Comparison of ENCODE assay signal across 14 cellular contexts in the genomic region with DNA sequence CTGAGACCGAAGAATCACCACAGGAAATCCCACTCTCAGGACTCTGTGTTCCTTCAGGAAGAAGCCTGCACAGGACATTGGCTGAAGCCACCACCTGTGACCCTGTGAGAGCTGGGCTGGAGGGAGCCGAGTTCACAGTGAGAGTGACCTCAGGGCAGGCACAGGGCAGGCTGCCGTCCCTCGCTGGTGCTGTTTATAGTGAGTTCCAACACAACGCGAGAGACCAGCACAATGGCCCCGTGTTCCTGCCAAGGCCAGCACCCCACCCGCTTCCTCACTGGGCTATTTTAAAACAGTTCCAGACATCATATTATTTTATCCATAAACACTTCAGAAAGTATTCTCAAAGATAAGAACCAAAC. TPM values are rescaled to one million over a fixed set of nuclear protein-coding genes. Genes with fewer than 3 reads are reported as not detected.
DNase-seq lines count a peak whose midpoint lies in the region; ATAC-seq and TF ChIP-seq lines count a peak whose summit lies in the region.
"Had no signal": no experiment of that assay in that cellular context is flagged by ENCODE, and none has a peak within 500 bp of the region (broad histone marks: within the 10 kb centered on the region; RNA-seq: fewer than 3 reads in every experiment).

No MANE protein-coding gene starts in this region.

- TF ChIP-seq POLR2A in spleen (IDR thresholded peaks at IDR 0.05), result no peak

- no peaks in the 10 kb centered on the region for H3K36me3 ChIP-seq in CD8-positive, alpha-beta T cell (ENCODE audit: insufficient read depth, low read length)
- no peaks in the 10 kb centered on the region for H3K36me3 ChIP-seq in left lung
- H3K36me3 ChIP-seq in spleen, result no peaks in the 10 kb centered on the region
- H3K36me3 ChIP-seq in SK-N-SH (replicated peaks in 1 of 2; ENCODE audit: control insufficient read depth in 1 of 2, insufficient read depth in 2 of 2, low read length in 1 of 2), result no peaks in the 10 kb centered on the region

- H3K79me2 ChIP-seq in SK-N-SH (ENCODE audit: insufficient read depth), result no peaks in the 10 kb centered on the region

- H3K4me2 ChIP-seq in SK-N-SH, result no peak overlapping the region

- no peaks in the 10 kb centered on the region for H3F3A ChIP-seq in SK-N-SH (replicated peaks; ENCODE audit: insufficient read depth)

- peaks cover 11% of the 10 kb centered on the region for H3K27me3 Mint-ChIP-seq in CD8-positive, alpha-beta T cell (ENCODE audit: low read depth)

- POLR2A ChIA-PET in CD8-positive, alpha-beta T cell (lab: Charles Lee), result interaction anchor here (1.6 kb wide), 1 partner anchor 14 kb away, joined by 4 read pairs; no protein-coding TSS in a partner anchor
- POLR2A ChIA-PET in HEK293T (lab: Yijun Ruan, JAX), result no interaction called here
- POLR2A ChIA-PET in SK-N-SH (lab: Yijun Ruan, JAX), result no interaction called here

- DNase-seq in CD8-positive, alpha-beta T cell, result peak in 1 of 7 experiments; percentile 47
- peak; percentile 43 to 69 for DNase-seq in dermis microvascular lymphatic vessel endothelial cell (ENCODE audit: low read depth in 2 of 2)
- no peak for DNase-seq in left lung
- no peak for DNase-seq in spleen
- DNase-seq in DMS114 treated with DMSO at 0.1 percent for 48 hours (lab: John Stamatoyannopoulos, UW; ENCODE audit: unreplicated experiment), result no peak
- DNase-seq in SHP77 (lab: John Stamatoyannopoulos, UW), result no peak
- no peak for DNase-seq in HEK293T (ENCODE audit: extremely low spot score)
- no peak for DNase-seq in SK-N-SH
- DNase-seq: activated CD4-positive, alpha-beta T cell treated with anti-CD3 and anti-CD28 coated beads, Interleukin-2, amount 10 ng/mL, durations not matched to agents 24 days and 14 days; activated effector memory CD4-positive, alpha-beta T cell treated with Interleukin-2 at 50 U/mL for 16 hours; erythroblast; NCI-H2029 treated with DMSO at 0.1 percent for 48 hours had no signal

- TF ChIP-seq CTCF in CD8-positive, alpha-beta T cell (IDR thresholded peaks at IDR 0.05), result no peak
- TF ChIP-seq CTCF in left lung (IDR thresholded peaks at IDR 0.05) (no peak), spleen (IDR thresholded peaks at IDR 0.05 in 8 of 11, conservative IDR thresholded peaks at IDR 0.05 in 3 of 11) (no peak), SK-N-SH (IDR thresholded peaks at IDR 0.05) (no peak)

- H3K4me1 Mint-ChIP-seq in CD8-positive, alpha-beta T cell (ENCODE audit: low read depth), result peaks cover 24% of the 10 kb centered on the region

- H3K4me3 ChIP-seq in CD8-positive, alpha-beta T cell (ENCODE audit: low read depth, low read length), result no peak overlapping the region
- H3K4me3 ChIP-seq in left lung (no peak overlapping the region), spleen (no peak overlapping the region), SK-N-SH (ENCODE audit: low read depth in 2 of 2, low read length in 1 of 2) (no peak overlapping the region)
- H3K4me3 ChIP-seq: GM12878 had no signal

- peaks cover 20% of the 10 kb centered on the region for H3K4me1 ChIP-seq in CD8-positive, alpha-beta T cell (ENCODE audit: insufficient read depth, low read length)
- H3K4me1 ChIP-seq in left lung (peaks cover 0 to 17% of the 10 kb centered on the region in 2 donors), spleen (peaks cover 0 to 25% (median 9%) of the 10 kb centered on the region in 6 donors), SK-N-SH (ENCODE audit: control insufficient read depth in 1 of 2, insufficient read depth in 2 of 2, low read depth in 1 of 2, low read length in 1 of 2) (peaks cover 0 to 12% of the 10 kb centered on the region in 2 experiments; a peak in 1 of 4 replicates)

- H3K9me3 Mint-ChIP-seq in CD8-positive, alpha-beta T cell, result no peaks in the 10 kb centered on the region
- H3K9me3 Mint-ChIP-seq: activated CD4-positive, alpha-beta T cell treated with anti-CD3 and anti-CD28 coated beads, Interleukin-2, amount 10 ng/mL, durations not matched to agents 24 days and 14 days; T-helper 1 cell treated with Interleukin-12 subunit alpha and Interleukin-12 subunit beta and Interleukin-4 antibody, amounts not matched to agents 30 μg/mL and 1 μg/mL, for 36 hours had no signal

- no peak for ATAC-seq in CD8-positive, alpha-beta T cell
- ATAC-seq in left lung, result peak; percentile 64
- ATAC-seq: GM12878 had no signal

- no peaks in the 10 kb centered on the region for H3K27me3 ChIP-seq in CD8-positive, alpha-beta T cell (ENCODE audit: insufficient read depth, low read length)
- H3K27me3 ChIP-seq in left lung, result no peaks in the 10 kb centered on the region
- peaks cover 0 to 5% (median 0%) of the 10 kb centered on the region in 7 donors for H3K27me3 ChIP-seq in spleen (replicated peaks in 1 of 7)
- no peaks in the 10 kb centered on the region for H3K27me3 ChIP-seq in SK-N-SH (ENCODE audit: insufficient read depth)

- CTCF ChIA-PET in CD8-positive, alpha-beta T cell (lab: Charles Lee), result no interaction called here
- CTCF ChIA-PET in HEK293T (lab: Yijun Ruan, JAX), result no interaction called here
- CTCF ChIA-PET in SK-N-SH (lab: Yijun Ruan, JAX), result no interaction called here

- intact Hi-C loops in CD8-positive, alpha-beta T cell (cut with DNase I, micrococcal nuclease), result no loop called here
- intact Hi-C loops in left lung (cut with DNase I) (no loop called here), spleen (cut with DNase I; ENCODE audit: low total_unique reads) (no loop called here)

- 67 to 80% (median 77%) methylated on average over 8 of the region's 8 CpGs for WGBS in spleen, 5 donors
- WGBS in SK-N-SH (ENCODE audit: low lambda C conversion rate), result 95% methylated on average over 7 of the region's 8 CpGs

- TF ChIP-seq RAD21 in SK-N-SH (IDR thresholded peaks at IDR 0.05; ENCODE audit: low read length), result no peak

- no peak overlapping the region for H2AFZ ChIP-seq in SK-N-SH (ENCODE audit: low read depth)

- peak overlapping the region; percentile 16 for H3K4me3 Mint-ChIP-seq in CD8-positive, alpha-beta T cell
- H3K4me3 Mint-ChIP-seq: activated CD4-positive, alpha-beta T cell treated with anti-CD3 and anti-CD28 coated beads, Interleukin-2, amount 10 ng/mL, durations not matched to agents 24 days and 14 days; T-helper 1 cell treated with Interleukin-12 subunit alpha and Interleukin-12 subunit beta and Interleukin-4 antibody, amounts not matched to agents 30 μg/mL and 1 μg/mL, for 36 hours had no signal

- H4K20me1 ChIP-seq in SK-N-SH (ENCODE audit: insufficient read depth), result no peaks in the 10 kb centered on the region

- H3K9ac ChIP-seq in SK-N-SH, result no peak overlapping the region

- no peaks in the 10 kb centered on the region for H3K9me2 ChIP-seq in SK-N-SH

- no peaks in the 10 kb centered on the region for H3K36me3 Mint-ChIP-seq in CD8-positive, alpha-beta T cell

- TF ChIP-seq EP300 in SK-N-SH (IDR thresholded peaks at IDR 0.05; ENCODE audit: borderline replicate concordance in 1 of 2, low read depth in 1 of 2, low read length in 1 of 2), result no peak

- H3K27ac Mint-ChIP-seq in CD8-positive, alpha-beta T cell, result no peak overlapping the region
- H3K27ac Mint-ChIP-seq: activated CD4-positive, alpha-beta T cell treated with anti-CD3 and anti-CD28 coated beads, Interleukin-2, amount 10 ng/mL, durations not matched to agents 24 days and 14 days; T-helper 1 cell treated with Interleukin-12 subunit alpha and Interleukin-12 subunit beta and Interleukin-4 antibody, amounts not matched to agents 30 μg/mL and 1 μg/mL, for 36 hours had no signal

- no peaks in the 10 kb centered on the region for H3K9me3 ChIP-seq in CD8-positive, alpha-beta T cell (ENCODE audit: low read length)
- H3K9me3 ChIP-seq in left lung (no peaks in the 10 kb centered on the region), spleen (no peaks in the 10 kb centered on the region), SK-N-SH (no peaks in the 10 kb centered on the region)

- no peak overlapping the region for H3K27ac ChIP-seq in CD8-positive, alpha-beta T cell (ENCODE audit: low read depth, low read length)
- peak overlapping the region; percentile 14 to 48 for H3K27ac ChIP-seq in left lung
- peak overlapping the region in 5 of 8 donors; percentile 42 to 76 (median 60) for H3K27ac ChIP-seq in spleen
- H3K27ac ChIP-seq in SK-N-SH (ENCODE audit: low read depth in 2 of 2, low read length in 1 of 2), result no peak overlapping the region

TF ChIP-seq in HEK293T, 16 proteins besides CTCF, POLR2A, EP300 and RAD21:
- TF ChIP-seq SUZ12 (IDR thresholded peaks at IDR 0.05) (no peak), FOXM1 (IDR thresholded peaks at IDR 0.05; ENCODE audit: borderline replicate concordance) (no peak), ARNT (IDR thresholded peaks at IDR 0.05) (no peak), HDGF (IDR thresholded peaks at IDR 0.05; ENCODE audit: borderline replicate concordance) (no peak)
TF ChIP-seq in HEK293T: peak in this region for 0.

TF ChIP-seq in SK-N-SH, 30 proteins besides CTCF, POLR2A, EP300 and RAD21 (continues in another document):
- TF ChIP-seq, protein P1, sequence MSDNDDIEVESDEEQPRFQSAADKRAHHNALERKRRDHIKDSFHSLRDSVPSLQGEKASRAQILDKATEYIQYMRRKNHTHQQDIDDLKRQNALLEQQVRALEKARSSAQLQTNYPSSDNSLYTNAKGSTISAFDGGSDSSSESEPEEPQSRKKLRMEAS (IDR thresholded peaks at IDR 0.05; ENCODE audit: low read depth), result no peak
- TF ChIP-seq MEF2A (IDR thresholded peaks at IDR 0.05; ENCODE audit: borderline replicate concordance, low read depth), result no peak
- no peak for TF ChIP-seq SMC3 (IDR thresholded peaks at IDR 0.05; ENCODE audit: low read depth, low read length)
- no peak for TF ChIP-seq YY1 (IDR thresholded peaks at IDR 0.05; ENCODE audit: low read depth)
- TF ChIP-seq, protein P2, sequence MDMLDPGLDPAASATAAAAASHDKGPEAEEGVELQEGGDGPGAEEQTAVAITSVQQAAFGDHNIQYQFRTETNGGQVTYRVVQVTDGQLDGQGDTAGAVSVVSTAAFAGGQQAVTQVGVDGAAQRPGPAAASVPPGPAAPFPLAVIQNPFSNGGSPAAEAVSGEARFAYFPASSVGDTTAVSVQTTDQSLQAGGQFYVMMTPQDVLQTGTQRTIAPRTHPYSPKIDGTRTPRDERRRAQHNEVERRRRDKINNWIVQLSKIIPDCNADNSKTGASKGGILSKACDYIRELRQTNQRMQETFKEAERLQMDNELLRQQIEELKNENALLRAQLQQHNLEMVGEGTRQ (IDR thresholded peaks at IDR 0.05; ENCODE audit: borderline replicate concordance, low read depth, low read length), result no peak

RNA-seq across cellular contexts. Expression of a gene that starts 18.4 kb away (rescaled TPM):
- total RNA-seq in CD8-positive, alpha-beta T cell, result 1 to 10 TPM; 1.2 TPM
- 58.0 and 126 TPM in 2 replicates for total RNA-seq in dermis microvascular lymphatic vessel endothelial cell
- total RNA-seq in left lung, result 100 to 1,000 TPM in 1 of 2 donors, 10 to 100 TPM in 1; 79.9 to 169 TPM
- total RNA-seq in spleen, result 10 to 100 TPM; 22.0 to 54.5 (median 39.3) TPM
- polyA plus RNA-seq in spleen, result 10 to 100 TPM; 16.7 to 33.5 (median 18.4) TPM
- 380 and 406 TPM in 2 replicates for polyA plus RNA-seq in SK-N-SH (2012; rRNA removed)
- 236 and 359 TPM in 2 replicates for polyA plus RNA-seq in SK-N-SH (2012; cell fraction: cytosol; rRNA removed)
- polyA plus RNA-seq in SK-N-SH (2012; cell fraction: nucleus; rRNA removed), result 463 and 469 TPM in 2 replicates

Comparison
In these comparisons a context has a peak if more than half of its experiments do, and no peak if none do; other contexts are left out.
1. DNase-seq: peak in dermis microvascular lymphatic vessel endothelial cell (2 of 2); none in left lung (0 of 2), spleen (single experiment), DMS114 treated with DMSO at 0.1 percent for 48 hours (single experiment), SHP77 (0 of 2), HEK293T (single experiment) and SK-N-SH (single experiment).
2. H3K27ac ChIP-seq: peak in left lung (2 of 2) and spleen (5 of 8); none in CD8-positive, alpha-beta T cell (single experiment) and SK-N-SH (0 of 2).
3. RNA of a gene that starts 18.4 kb away (total RNA-seq): 79.9 to 169 TPM in left lung, 58.0 to 126 TPM in dermis microvascular lymphatic vessel endothelial cell and 22.0 to 54.5 TPM in spleen; 1.2 TPM in CD8-positive, alpha-beta T cell; every median in the first group is over 10 times any median in the second.